In genomic region chr15:74995779-74996765, GRCh38 we compare ENCODE assay signal across 8 cellular contexts. TPM values are rescaled to one million over a fixed set of nuclear protein-coding genes. Genes with fewer than 3 reads are reported as not detected.
DNase-seq lines count a peak whose midpoint lies in the region; ATAC-seq, FAIRE-seq and TF ChIP-seq lines count a peak whose summit lies in the region.

No MANE protein-coding gene starts in this region.

- no peak overlapping the region for H3K27ac ChIP-seq in keratinocyte (ENCODE audit: control insufficient read depth, insufficient read depth, low read length)

- DNase-seq in DMS53 treated with DMSO at 0.1 percent for 48 hours (lab: John Stamatoyannopoulos, UW; ENCODE audit: unreplicated experiment) (peak; percentile 5), NCI-H146 (lab: John Stamatoyannopoulos, UW) (peak; percentile 77), astrocyte of the cerebellum (ENCODE audit: low read depth) (no peak), keratinocyte (ENCODE audit: low read depth, low spot score) (no peak)
- peak; percentile 18 for DNase-seq in stimulated activated naive CD8-positive, alpha-beta T cell treated with anti-CD3 and anti-CD28 coated beads, Interleukin-15, Interleukin-2, amounts not matched to agents 100 U/mL and 50 U/mL, for 24 hours

- ATAC-seq in stimulated activated naive CD8-positive, alpha-beta T cell treated with anti-CD3 and anti-CD28 coated beads, Interleukin-15, Interleukin-2, amounts not matched to agents 100 U/mL and 50 U/mL, for 24 hours: no peak
- no peak for ATAC-seq in GM21723 (IDR thresholded peaks at IDR 0.05; ENCODE audit: unreplicated experiment)
- no peak for ATAC-seq in HG02763 (IDR thresholded peaks at IDR 0.05; ENCODE audit: unreplicated experiment)
- ATAC-seq in HG02588 (IDR thresholded peaks at IDR 0.05; ENCODE audit: unreplicated experiment): no peak

- peak overlapping the region; percentile 87 for H2AFZ ChIP-seq in keratinocyte (ENCODE audit: control insufficient read depth, low read length)

- H3K4me1 ChIP-seq in keratinocyte (ENCODE audit: control insufficient read depth, extremely low read depth, insufficient read depth, low read length): no peaks in the 10 kb centered on the region

- FAIRE-seq in keratinocyte (lab: Jason Lieb, UNC): no peak

- H3K4me3 ChIP-seq in astrocyte of the cerebellum (ENCODE audit: low read depth, low read length) (peak overlapping the region; percentile 67), keratinocyte (ENCODE audit: control insufficient read depth in 2 of 3, extremely low read depth in 1 of 3, insufficient read depth in 2 of 3, low read depth in 1 of 3, low read length in 3 of 3) (peak overlapping the region; percentile 50 to 67 (median 63))

- TF ChIP-seq CTCF in astrocyte of the cerebellum (IDR thresholded peaks at IDR 0.05; ENCODE audit: low read depth, low read length, missing control alignments) (no peak), keratinocyte (optimal IDR thresholded peaks at IDR 0.05 in 1 of 3, IDR thresholded peaks at IDR 0.05 in 1 of 3, conservative IDR thresholded peaks at IDR 0.05 in 1 of 3; ENCODE audit: extremely low read depth in 1 of 3, insufficient read depth in 2 of 3, low read length in 3 of 3) (no peak)

- in situ Hi-C loops in astrocyte of the cerebellum (cut with HindIII; ENCODE audit: low sequenced_read_pairs): no loop called here

- peak overlapping the region; percentile 44 for H3K9ac ChIP-seq in keratinocyte (ENCODE audit: control insufficient read depth, extremely low read depth, insufficient read depth, low read length)

- H3K27me3 ChIP-seq in keratinocyte (ENCODE audit: control insufficient read depth, extremely low read depth, insufficient read depth, low read length): peaks cover 26% of the 10 kb centered on the region

- no peaks in the 10 kb centered on the region for H3K9me1 ChIP-seq in keratinocyte (ENCODE audit: control insufficient read depth, extremely low read depth, insufficient read depth, low read length)

- no peaks in the 10 kb centered on the region for H3K9me3 ChIP-seq in keratinocyte (ENCODE audit: control insufficient read depth, low read depth, low read length)

- H3K79me2 ChIP-seq in keratinocyte (ENCODE audit: control insufficient read depth, insufficient read depth, low read length): no peaks in the 10 kb centered on the region

- no peaks in the 10 kb centered on the region for H4K20me1 ChIP-seq in keratinocyte (ENCODE audit: control insufficient read depth, extremely low read depth, insufficient read depth, low read length)

- peak overlapping the region; percentile 73 for H3K4me2 ChIP-seq in keratinocyte (ENCODE audit: control insufficient read depth, extremely low read depth, insufficient read depth, low read depth, low read length)

- H3K36me3 ChIP-seq in keratinocyte (ENCODE audit: control insufficient read depth in 2 of 2, extremely low read depth in 1 of 2, insufficient read depth in 2 of 2, low read length in 2 of 2): no peaks in the 10 kb centered on the region

- dilution Hi-C loops in keratinocyte (cut with MboI; ENCODE audit: extremely low pct_ligation_motif_present, low sequenced_read_pairs): no loop called here

RNA-seq across cellular contexts. Expression of gene SCAMP5, which starts 0.7 kb away (rescaled TPM):
- 1.9 to 3.0 TPM (median 2.9 TPM) in 3 replicates for polyA plus RNA-seq in keratinocyte
- 0.07 TPM for polyA plus RNA-seq in keratinocyte (2011; ENCODE audit: low read depth)
- polyA plus RNA-seq in keratinocyte (2011; cell fraction: cytosol; rRNA removed): 3.6 and 3.7 TPM in 2 replicates
- polyA plus RNA-seq in keratinocyte (2011; cell fraction: nucleus; rRNA removed): 2.4 and 4.1 TPM in 2 replicates
- 0.55 and 1.9 TPM in 2 replicates for polyA plus RNA-seq in keratinocyte (2012; ENCODE audit: low replicate concordance)
- 2.1 to 3.3 TPM (median 3.2 TPM) in 3 replicates for polyA minus RNA-seq in keratinocyte
- 2.3 TPM for polyA minus RNA-seq in keratinocyte (2011; cell fraction: cytosol; rRNA and poly(A)+ RNA removed)
- 1.4 and 2.7 TPM in 2 replicates for polyA minus RNA-seq in keratinocyte (2011; cell fraction: nucleus; rRNA and poly(A)+ RNA removed)

RNA-seq across cellular contexts. Expression of gene PPCDC, which starts 27.3 kb away (rescaled TPM):
- 11.9 to 14.3 TPM (median 13.7 TPM) in 3 replicates for polyA plus RNA-seq in keratinocyte
- 3.4 TPM for polyA plus RNA-seq in keratinocyte (2011; ENCODE audit: low read depth)
- 11.2 and 20.7 TPM in 2 replicates for polyA plus RNA-seq in keratinocyte (2011; cell fraction: cytosol; rRNA removed)
- polyA plus RNA-seq in keratinocyte (2011; cell fraction: nucleus; rRNA removed): 13.5 and 17.4 TPM in 2 replicates
- polyA plus RNA-seq in keratinocyte (2012; ENCODE audit: low replicate concordance): 7.0 and 11.9 TPM in 2 replicates
- polyA minus RNA-seq in keratinocyte: 7.5 to 18.7 TPM (median 8.2 TPM) in 3 replicates
- 9.6 TPM for polyA minus RNA-seq in keratinocyte (2011; cell fraction: cytosol; rRNA and poly(A)+ RNA removed)
- polyA minus RNA-seq in keratinocyte (2011; cell fraction: nucleus; rRNA and poly(A)+ RNA removed): 6.8 and 8.0 TPM in 2 replicates

RNA-seq across cellular contexts. Expression of gene RPP25, which starts 39.5 kb away (rescaled TPM):
- polyA plus RNA-seq in keratinocyte: 0.60 to 1.0 TPM (median 0.62 TPM) in 3 replicates
- polyA plus RNA-seq in keratinocyte (2011; ENCODE audit: low read depth): 0.39 TPM
- polyA plus RNA-seq in keratinocyte (2011; cell fraction: cytosol; rRNA removed): 0.61 and 0.97 TPM in 2 replicates
- 0.52 and 0.69 TPM in 2 replicates for polyA plus RNA-seq in keratinocyte (2011; cell fraction: nucleus; rRNA removed)
- 0.88 and 1.5 TPM in 2 replicates for polyA plus RNA-seq in keratinocyte (2012; ENCODE audit: low replicate concordance)
- polyA minus RNA-seq in keratinocyte: 0.16 to 1.1 TPM (median 0.36 TPM) in 3 replicates
- polyA minus RNA-seq in keratinocyte (2011; cell fraction: cytosol; rRNA and poly(A)+ RNA removed): 1.3 TPM
- polyA minus RNA-seq in keratinocyte (2011; cell fraction: nucleus; rRNA and poly(A)+ RNA removed): 0.39 and 0.63 TPM in 2 replicates

RNA-seq across cellular contexts. Expression of gene COX5A, which starts 58.2 kb away (rescaled TPM):
- polyA plus RNA-seq in keratinocyte: 132 to 245 TPM (median 217 TPM) in 3 replicates
- polyA plus RNA-seq in keratinocyte (2011; ENCODE audit: low read depth): 47.6 TPM
- polyA plus RNA-seq in keratinocyte (2011; cell fraction: cytosol; rRNA removed): 226 and 416 TPM in 2 replicates
- 114 and 132 TPM in 2 replicates for polyA plus RNA-seq in keratinocyte (2011; cell fraction: nucleus; rRNA removed)
- polyA plus RNA-seq in keratinocyte (2012; ENCODE audit: low replicate concordance): 257 and 259 TPM in 2 replicates
- polyA minus RNA-seq in keratinocyte: 42.1 to 67.1 TPM (median 44.8 TPM) in 3 replicates
- polyA minus RNA-seq in keratinocyte (2011; cell fraction: cytosol; rRNA and poly(A)+ RNA removed): 113 TPM
- polyA minus RNA-seq in keratinocyte (2011; cell fraction: nucleus; rRNA and poly(A)+ RNA removed): 15.0 and 26.9 TPM in 2 replicates

Comparison
In these comparisons a context has a peak if more than half of its experiments do, and no peak if none do; other contexts are left out.
1. DNase-seq: peak in DMS53 treated with DMSO at 0.1 percent for 48 hours (single experiment), NCI-H146 (single experiment) and stimulated activated naive CD8-positive, alpha-beta T cell treated with anti-CD3 and anti-CD28 coated beads, Interleukin-15, Interleukin-2, amounts not matched to agents 100 U/mL and 50 U/mL, for 24 hours (single experiment); none in astrocyte of the cerebellum (single experiment) and keratinocyte (single experiment).